Comparison of ENCODE assay signal across 29 cellular contexts in genomic region chr6:134458857-134459657, GRCh38.
DNase-seq lines count a peak whose midpoint lies in the region; ATAC-seq, FAIRE-seq and TF ChIP-seq lines count a peak whose summit lies in the region.
"Had no signal": no experiment of that assay in that cellular context is flagged by ENCODE, and none has a peak within 500 bp of the region (broad histone marks: within the 10 kb centered on the region; RNA-seq: fewer than 3 reads in every experiment).

No MANE protein-coding gene starts in this region.

- H3K4me3 ChIP-seq in OCI-LY3 (ENCODE audit: low read length) (no peak overlapping the region), right lobe of liver (no peak overlapping the region), endodermal cell (ENCODE audit: low read length) (no peak overlapping the region)
- H3K4me3 ChIP-seq: vagina had no signal

- no peak overlapping the region; the same call in 1 of the 2 replicates for H3K4me2 ChIP-seq in OCI-LY3 (ENCODE audit: low read length)
- H3K4me2 ChIP-seq: SK-N-SH had no signal

- H3K27ac ChIP-seq in OCI-LY3 (ENCODE audit: low read length) (no peak overlapping the region), right lobe of liver (no peak overlapping the region), endodermal cell (ENCODE audit: low read depth, low read length) (no peak overlapping the region)
- H3K27ac ChIP-seq: 22Rv1, C4-2B, vagina, WERI-Rb-1 had no signal

- H3K36me3 ChIP-seq in OCI-LY3 (replicated peaks; ENCODE audit: low read depth, low read length), result no peaks in the 10 kb centered on the region
- H3K36me3 ChIP-seq in right lobe of liver, result no peaks in the 10 kb centered on the region
- H3K36me3 ChIP-seq in endodermal cell (ENCODE audit: control insufficient read depth, insufficient read depth, low read length), result no peaks in the 10 kb centered on the region
- H3K36me3 ChIP-seq: vagina, WERI-Rb-1 had no signal

- H2AFZ ChIP-seq in OCI-LY3 (ENCODE audit: low read depth, low read length), result peak overlapping the region; percentile 87

- H3K4me1 Mint-ChIP-seq in stimulated activated effector memory CD8-positive, alpha-beta T cell treated with anti-CD3 and anti-CD28 coated beads, Interleukin-12 subunit alpha, Interleukin-12 subunit beta, amount 100 ng/mL, for 72 hours, result no peaks in the 10 kb centered on the region
- H3K4me1 Mint-ChIP-seq in endodermal cell, result peaks cover 15% of the 10 kb centered on the region

- H3K9me3 ChIP-seq in OCI-LY3 (ENCODE audit: insufficient read depth, low read length) (no peaks in the 10 kb centered on the region), right lobe of liver (no peaks in the 10 kb centered on the region), endodermal cell (ENCODE audit: control insufficient read depth, low read length) (no peaks in the 10 kb centered on the region)
- H3K9me3 ChIP-seq: SK-N-SH, vagina had no signal

- 50% methylated on average over 7 of the region's 7 CpGs for WGBS in right lobe of liver (ENCODE audit: insufficient coverage, low coverage, low lambda C conversion rate, missing lambda C conversion rate)
- WGBS in endodermal cell (ENCODE audit: insufficient coverage in 1 of 2, insufficient read length in 1 of 2), 2 experiments, result 89 to 94% methylated on average over 6 to 7 of the region's 7 CpGs

- H4K20me1 ChIP-seq in OCI-LY3 (ENCODE audit: insufficient read depth, low read length), result no peaks in the 10 kb centered on the region

- intact Hi-C loops in right lobe of liver (cut with DNase I), result no loop called here

- H3K36me3 Mint-ChIP-seq in stimulated activated effector memory CD8-positive, alpha-beta T cell treated with anti-CD3 and anti-CD28 coated beads, Interleukin-12 subunit alpha, Interleukin-12 subunit beta, amount 100 ng/mL, for 72 hours, result no peaks in the 10 kb centered on the region
- no peaks in the 10 kb centered on the region for H3K36me3 Mint-ChIP-seq in endodermal cell (ENCODE audit: low read depth)
- H3K36me3 Mint-ChIP-seq: brain had no signal

- peak; percentile 59 to 83 (median 70) for ATAC-seq in right lobe of liver
- no peak for ATAC-seq in stimulated activated effector memory CD8-positive, alpha-beta T cell treated with anti-CD3 and anti-CD28 coated beads, Interleukin-12 subunit alpha, Interleukin-12 subunit beta, amount 100 ng/mL, for 72 hours
- ATAC-seq in HG03025 (IDR thresholded peaks at IDR 0.05; ENCODE audit: low FRiP score, unreplicated experiment), result no peak

- no peak for FAIRE-seq in HTR-8/SVneo (lab: Jason Lieb, UNC)
- FAIRE-seq: GM19239, keratinocyte had no signal

- peaks cover 30% of the 10 kb centered on the region for H3K4me1 ChIP-seq in OCI-LY3 (ENCODE audit: low read length)
- H3K4me1 ChIP-seq in right lobe of liver, result peaks cover 0 to 5% (median 0%) of the 10 kb centered on the region in 4 donors
- H3K4me1 ChIP-seq in endodermal cell (ENCODE audit: control insufficient read depth, insufficient read depth, low read length), result peaks cover 1% of the 10 kb centered on the region
- H3K4me1 ChIP-seq: vagina had no signal

- H3K27ac Mint-ChIP-seq in stimulated activated effector memory CD8-positive, alpha-beta T cell treated with anti-CD3 and anti-CD28 coated beads, Interleukin-12 subunit alpha, Interleukin-12 subunit beta, amount 100 ng/mL, for 72 hours, result peak overlapping the region; percentile 9
- H3K27ac Mint-ChIP-seq in endodermal cell, result no peak overlapping the region
- H3K27ac Mint-ChIP-seq: activated naive CD4-positive, alpha-beta T cell treated with anti-CD3 and anti-CD28 coated beads for 36 hours; T-helper 2 cell treated with Interferon-gamma antibody and Interleukin-4, amounts not matched to agents 5 μg/mL and 100 μg/mL, for 36 hours had no signal

- no peak for TF ChIP-seq POLR2A in right lobe of liver (IDR thresholded peaks at IDR 0.05)

- H3K4me3 Mint-ChIP-seq in stimulated activated effector memory CD8-positive, alpha-beta T cell treated with anti-CD3 and anti-CD28 coated beads, Interleukin-12 subunit alpha, Interleukin-12 subunit beta, amount 100 ng/mL, for 72 hours, result no peak overlapping the region
- H3K4me3 Mint-ChIP-seq in endodermal cell, result no peak overlapping the region
- H3K4me3 Mint-ChIP-seq: activated naive CD4-positive, alpha-beta T cell treated with anti-CD3 and anti-CD28 coated beads for 36 hours; brain; T-helper 2 cell treated with Interferon-gamma antibody and Interleukin-4, amounts not matched to agents 5 μg/mL and 100 μg/mL, for 36 hours had no signal

- peaks cover 3% of the 10 kb centered on the region for H3K27me3 Mint-ChIP-seq in endodermal cell (ENCODE audit: insufficient read depth)

- H3K79me2 ChIP-seq in OCI-LY3 (ENCODE audit: low read length), result no peaks in the 10 kb centered on the region

- H3K27me3 ChIP-seq in OCI-LY3 (ENCODE audit: low read depth, low read length) (no peaks in the 10 kb centered on the region), right lobe of liver (no peaks in the 10 kb centered on the region), endodermal cell (ENCODE audit: control insufficient read depth, insufficient read depth, low read length, poor library complexity, severe bottlenecking) (no peaks in the 10 kb centered on the region)
- H3K27me3 ChIP-seq: vagina had no signal

- H3K9ac ChIP-seq in OCI-LY3 (ENCODE audit: low read length) (no peak overlapping the region), endodermal cell (ENCODE audit: extremely low read depth, low read length, poor library complexity, severe bottlenecking) (no peak overlapping the region)
- H3K9ac ChIP-seq: SK-N-SH had no signal

- DNase-seq in SIG-M5 treated with dmso at 0.1 percent for 504 hours (lab: John Stamatoyannopoulos, UW; ENCODE audit: unreplicated experiment) (peak; percentile 25), SIG-M5 (lab: John Stamatoyannopoulos, UW) (no peak), right lobe of liver (peak in 1 of 3 donors; percentile 61), HTR-8/SVneo (ENCODE audit: insufficient read length, low spot score) (no peak), endodermal cell (no peak)
- no peak for DNase-seq in stimulated activated effector memory CD8-positive, alpha-beta T cell treated with anti-CD3 and anti-CD28 coated beads, Interleukin-12 subunit alpha, Interleukin-12 subunit beta, amount 100 ng/mL, for 72 hours (ENCODE audit: low spot score in 2 of 2)
- DNase-seq: activated CD4-positive, alpha-beta T cell treated with anti-CD3 and anti-CD28 coated beads, Interleukin-2, amount 50 U/mL, for 1 hour; activated naive CD4-positive, alpha-beta T cell treated with anti-CD3 and anti-CD28 coated beads for 36 hours; Calu3; cerebellar nuclear complex; DND-41; glutamatergic neuron; HCEC 1CT; NCI-H1092; NCI-H2029; NCI-H526 treated with DMSO at 0.1 percent for 48 hours; RPMI8226; SK-N-SH; stimulated activated naive CD4-positive, alpha-beta T cell treated with Interleukin-2 at 50 U/mL for 16 hours; WERI-Rb-1 had no signal

- no peak for TF ChIP-seq CTCF in OCI-LY3 (IDR thresholded peaks at IDR 0.05; ENCODE audit: low read depth, low read length)
- no peak for TF ChIP-seq CTCF in right lobe of liver (IDR thresholded peaks at IDR 0.05)
- TF ChIP-seq CTCF in endodermal cell (conservative IDR thresholded peaks at IDR 0.05), result no peak

- no peaks in the 10 kb centered on the region for H3K9me3 Mint-ChIP-seq in stimulated activated effector memory CD8-positive, alpha-beta T cell treated with anti-CD3 and anti-CD28 coated beads, Interleukin-12 subunit alpha, Interleukin-12 subunit beta, amount 100 ng/mL, for 72 hours
- no peaks in the 10 kb centered on the region for H3K9me3 Mint-ChIP-seq in endodermal cell
- H3K9me3 Mint-ChIP-seq: activated naive CD4-positive, alpha-beta T cell treated with anti-CD3 and anti-CD28 coated beads for 36 hours; brain; T-helper 2 cell treated with Interferon-gamma antibody and Interleukin-4, amounts not matched to agents 5 μg/mL and 100 μg/mL, for 36 hours had no signal

Comparison
In these comparisons a context has a peak if more than half of its experiments do, and no peak if none do; other contexts are left out.
1. ATAC-seq: peak in right lobe of liver (4 of 4); none in stimulated activated effector memory CD8-positive, alpha-beta T cell treated with anti-CD3 and anti-CD28 coated beads, Interleukin-12 subunit alpha, Interleukin-12 subunit beta, amount 100 ng/mL, for 72 hours (single experiment) and HG03025 (single experiment).